Comparison of ENCODE assay signal across 20 cellular contexts in genomic region chr3:147119346-147119745, GRCh38.
"Had no signal": no experiment of that assay in that cellular context is flagged by ENCODE, and none has a peak within 500 bp of the region (broad histone marks: within the 10 kb centered on the region; RNA-seq: fewer than 3 reads in every experiment).

No MANE protein-coding gene starts in this region.

- H3K9me3 ChIP-seq: MG63, Peyer's patch, SJCRH30 had no signal

- DNase-seq: activated CD4-positive, alpha-beta T cell treated with anti-CD3 and anti-CD28 coated beads for 48 hours; activated CD4-positive, alpha-beta T cell treated with anti-CD3 and anti-CD28 coated beads, Interleukin-2, amount 50 U/mL, for 4 hours; activated CD4-positive, CD25-positive, alpha-beta regulatory T cell treated with anti-CD3 and anti-CD28 coated beads, Interleukin-2, amount 50 U/mL, for 72 hours; activated CD8-positive, alpha-beta memory T cell treated with anti-CD3 and anti-CD28 coated beads, Interleukin-2, amount 50 U/mL, for 48 hours; activated CD8-positive, alpha-beta T cell treated with anti-CD3 and anti-CD28 coated beads, Interleukin-2, amount 10 ng/mL, durations not matched to agents 7 days and 5 days; activated naive CD4-positive, alpha-beta T cell treated with anti-CD3 and anti-CD28 coated beads, Interleukin-2, amount 50 U/mL, for 16 hours; activated naive CD8-positive, alpha-beta T cell treated with anti-CD3 and anti-CD28 coated beads, Interleukin-2, amount 10 ng/mL, durations not matched to agents 7 days and 5 days; activated T-cell treated with anti-CD3 and anti-CD28 coated beads, Interleukin-2, amount 50 U/mL, for 1 hour; aorta; MG63; MV-4-11; NCI-H1092 treated with DMSO at 0.1 percent for 48 hours; NCI-H1417 treated with DMSO at 0.1 percent for 48 hours; NCI-H1694; NCI-H2029; NCI-H2107; Peyer's patch; Right ventricle myocardium superior had no signal

- H3K4me1 ChIP-seq: Peyer's patch had no signal

- H3K27me3 ChIP-seq: MG63, Peyer's patch, SJCRH30 had no signal

- H3K36me3 ChIP-seq: MG63, Peyer's patch, SJCRH30 had no signal

- H3K4me3 ChIP-seq: MG63, Peyer's patch, SJCRH30 had no signal

- ATAC-seq: activated CD8-positive, alpha-beta T cell treated with anti-CD3 and anti-CD28 coated beads, Interleukin-2, amount 10 ng/mL, durations not matched to agents 7 days and 5 days; WTC11 had no signal
